Comparison of ENCODE assay signal across 11 cellular contexts in genomic region chr17:6642592-6642991, GRCh38. TPM values are rescaled to one million over a fixed set of nuclear protein-coding genes. Genes with fewer than 3 reads are reported as not detected.
A peak's percentile ranks its signal among the peaks of the same experiment; 100 is the strongest.
DNase-seq lines count a peak whose midpoint lies in the region; ATAC-seq, FAIRE-seq and TF ChIP-seq lines count a peak whose summit lies in the region.
"Had no signal": no experiment of that assay in that cellular context is flagged by ENCODE, and none has a peak within 500 bp of the region (broad histone marks: within the 10 kb centered on the region; RNA-seq: fewer than 3 reads in every experiment).

No MANE protein-coding gene starts in this region.

- H3K4me3 ChIP-seq in astrocyte (ENCODE audit: insufficient read depth, low read depth, low read length) = no peak overlapping the region

- TF ChIP-seq CTCF in Calu3 (IDR thresholded peaks at IDR 0.05; ENCODE audit: unreplicated experiment) (no peak), astrocyte (IDR thresholded peaks at IDR 0.05; ENCODE audit: insufficient read depth, low read depth, low read length) (no peak), natural killer cell (IDR thresholded peaks at IDR 0.05) (no peak)

- peaks cover 58% of the 10 kb centered on the region for H3K79me2 ChIP-seq in astrocyte (ENCODE audit: insufficient read depth, low read length)

- H3K27ac Mint-ChIP-seq in Calu3 (ENCODE audit: unreplicated experiment) (peak overlapping the region; percentile 23), astrocyte (ENCODE audit: unreplicated experiment) (no peak overlapping the region), natural killer cell (peak overlapping the region; percentile 53 to 93)

- H3K27me3 ChIP-seq in astrocyte (ENCODE audit: insufficient read depth, low read length) = no peaks in the 10 kb centered on the region
- H3K27me3 ChIP-seq: heart right ventricle had no signal

- intact Hi-C loops in Calu3 (cut with micrococcal nuclease; ENCODE audit: unreplicated experiment) (no loop called here), natural killer cell (cut with micrococcal nuclease) (no loop called here)

- H3K27ac ChIP-seq in astrocyte (ENCODE audit: low read depth, low read length) = no peak overlapping the region
- H3K27ac ChIP-seq: heart right ventricle had no signal

- H3K36me3 ChIP-seq in astrocyte (ENCODE audit: insufficient read depth, low read length) = peaks cover 12% of the 10 kb centered on the region

- H2AFZ ChIP-seq in astrocyte (ENCODE audit: low read depth, low read length) = no peak overlapping the region

- no TSS peak for BruUV-seq in Calu3 (replicated peaks; lab: Mats Ljungman, UMichigan)

- H3K4me1 ChIP-seq in astrocyte (ENCODE audit: insufficient read depth, low read length) = peaks cover 28% of the 10 kb centered on the region

- ATAC-seq in natural killer cell = no peak
- no peak for ATAC-seq in HG02678 (IDR thresholded peaks at IDR 0.05; ENCODE audit: unreplicated experiment)
- ATAC-seq: heart right ventricle had no signal

- CTCF ChIA-PET in Calu3 (lab: Charles Lee) = interaction anchor here (0.6 kb wide), 1 partner anchor 1145 kb away, joined by 7 read pairs; no protein-coding TSS in a partner anchor

- peak overlapping the region; percentile 96 for H3K4me2 ChIP-seq in astrocyte (ENCODE audit: low read length)

- no peaks in the 10 kb centered on the region for H3K9me3 ChIP-seq in astrocyte (ENCODE audit: insufficient read depth, low read depth, low read length)
- H3K9me3 ChIP-seq: heart right ventricle had no signal

- no peaks in the 10 kb centered on the region for H3K9me3 Mint-ChIP-seq in Calu3 (ENCODE audit: low read depth, unreplicated experiment)
- no peaks in the 10 kb centered on the region for H3K9me3 Mint-ChIP-seq in astrocyte (ENCODE audit: unreplicated experiment)
- H3K9me3 Mint-ChIP-seq in natural killer cell = no peaks in the 10 kb centered on the region

- H3K9ac ChIP-seq in astrocyte (ENCODE audit: low read length) = no peak overlapping the region

- H3K4me3 Mint-ChIP-seq in Calu3 (ENCODE audit: low read depth, unreplicated experiment) (peak overlapping the region; percentile 94), astrocyte (ENCODE audit: unreplicated experiment) (peak overlapping the region; percentile 97), natural killer cell (peak overlapping the region; percentile 91)

- no peaks in the 10 kb centered on the region for H3K27me3 Mint-ChIP-seq in Calu3 (ENCODE audit: unreplicated experiment)
- no peaks in the 10 kb centered on the region for H3K27me3 Mint-ChIP-seq in astrocyte (ENCODE audit: low read depth, unreplicated experiment)
- H3K27me3 Mint-ChIP-seq in natural killer cell (ENCODE audit: low read depth in 2 of 2) = no peaks in the 10 kb centered on the region

- no peak for DNase-seq in Calu3
- peak; percentile 11 for DNase-seq in M059J (ENCODE audit: low read depth)
- DNase-seq in astrocyte (ENCODE audit: low read depth) = no peak
- DNase-seq in natural killer cell = no peak
- DNase-seq in occipital lobe (lab: John Stamatoyannopoulos, UW) = no peak
- no peak for DNase-seq in DMS53 (lab: John Stamatoyannopoulos, UW)
- no peak for DNase-seq in NCI-H446 (lab: John Stamatoyannopoulos, UW)
- DNase-seq: activated CD8-positive, alpha-beta memory T cell treated with anti-CD3 and anti-CD28 coated beads, Interleukin-2, amount 50 U/mL, for 4 hours; heart right ventricle; stimulated activated CD4-positive, alpha-beta T cell treated with anti-CD3 and anti-CD28 coated beads, Interleukin-12 subunit alpha, Interleukin-12 subunit beta, amount 100 ng/mL, for 4 hours had no signal

- H3K36me3 Mint-ChIP-seq in Calu3 (ENCODE audit: insufficient read depth, unreplicated experiment) (peaks cover 47% of the 10 kb centered on the region), astrocyte (ENCODE audit: low read depth, unreplicated experiment) (peaks cover 9% of the 10 kb centered on the region), natural killer cell (peaks cover 6% of the 10 kb centered on the region)

- H3K4me1 Mint-ChIP-seq in Calu3 (ENCODE audit: low read depth, unreplicated experiment) (peaks cover 35% of the 10 kb centered on the region), astrocyte (ENCODE audit: low read depth, unreplicated experiment) (peaks cover 25% of the 10 kb centered on the region), natural killer cell (peaks cover 47 to 54% of the 10 kb centered on the region in 2 donors)

- FAIRE-seq in astrocyte (lab: Jason Lieb, UNC) = no peak

- peaks cover 62% of the 10 kb centered on the region for H4K20me1 ChIP-seq in astrocyte (ENCODE audit: insufficient read depth, low read length)

RNA-seq across cellular contexts. Expression of gene TXNDC17, which starts 1.7 kb away (rescaled TPM):
- total RNA-seq in Calu3 (2022) = 95.2 and 105 TPM in 2 replicates
- total RNA-seq in M059J (2014; rRNA removed; shearing (Covaris generic)) = 250 and 253 TPM in 2 replicates
- total RNA-seq in astrocyte = 141 and 158 TPM in 2 replicates
- 10 to 100 TPM; 15.2 to 15.7 (median 15.4) TPM for total RNA-seq in natural killer cell
- 13.3 TPM for total RNA-seq in occipital lobe

RNA-seq across cellular contexts. Expression of gene KIAA0753, which starts 2.1 kb away (rescaled TPM):
- total RNA-seq in Calu3 (2022) (19.8 and 25.9 TPM in 2 replicates), astrocyte (23.3 and 25.4 TPM in 2 replicates), natural killer cell (10 to 100 TPM; 13.4 to 17.2 (median 15.4) TPM), occipital lobe (28.4 TPM)
- 7.2 and 12.9 TPM in 2 replicates for total RNA-seq in M059J (2014; rRNA removed; shearing (Covaris generic))

RNA-seq across cellular contexts. Expression of gene MED31, which starts 8.8 kb away (rescaled TPM):
- total RNA-seq in Calu3 (2022) (15.1 and 19.9 TPM in 2 replicates), astrocyte (21.0 and 22.8 TPM in 2 replicates), natural killer cell (10 to 100 TPM in 2 of 3 donors, 1 to 10 TPM in 1; 8.3 to 26.1 (median 19.1) TPM), occipital lobe (16.1 TPM)
- 13.4 and 29.9 TPM in 2 replicates for total RNA-seq in M059J (2014; rRNA removed; shearing (Covaris generic))

RNA-seq across cellular contexts. Expression of gene C17orf100, which starts 9.0 kb away (rescaled TPM):
- total RNA-seq in Calu3 (2022) = 1.8 and 3.1 TPM in 2 replicates
- total RNA-seq in M059J (2014; rRNA removed; shearing (Covaris generic)) = 0.62 and 1.6 TPM in 2 replicates
- 3.1 and 4.1 TPM in 2 replicates for total RNA-seq in astrocyte
- total RNA-seq in natural killer cell = under 1 TPM; 0.68 to 0.87 (median 0.82) TPM
- total RNA-seq in occipital lobe = 2.3 TPM
